ENCODE assay signal across 18 cellular contexts in genomic region chr6:149086363-149086762, GRCh38.
"Had no signal": no experiment of that assay in that cellular context is flagged by ENCODE, and none has a peak within 500 bp of the region (broad histone marks: within the 10 kb centered on the region; RNA-seq: fewer than 3 reads in every experiment).

No MANE protein-coding gene starts in this region.

- H3K4me1 Mint-ChIP-seq: nephron progenitor cell had no signal

- H3K27ac Mint-ChIP-seq: nephron progenitor cell; stimulated activated naive CD8-positive, alpha-beta T cell treated with anti-CD3 and anti-CD28 coated beads, Interleukin-15, Interleukin-2, amounts not matched to agents 100 ng/mL and 50 ng/mL, for 24 hours had no signal

- H3K27me3 Mint-ChIP-seq: stimulated activated naive CD8-positive, alpha-beta T cell treated with anti-CD3 and anti-CD28 coated beads, Interleukin-15, Interleukin-2, amounts not matched to agents 100 ng/mL and 50 ng/mL, for 24 hours had no signal

- H3K9me3 Mint-ChIP-seq: nephron progenitor cell; stimulated activated naive CD8-positive, alpha-beta T cell treated with anti-CD3 and anti-CD28 coated beads, Interleukin-15, Interleukin-2, amounts not matched to agents 100 ng/mL and 50 ng/mL, for 24 hours had no signal

- ATAC-seq: activated CD4-positive, CD25-positive, alpha-beta regulatory T cell treated with anti-CD3 and anti-CD28 coated beads, Interleukin-2, amount 50 U/mL, for 24 hours; heart left ventricle; left ventricle myocardium superior; pancreas; psoas muscle; upper lobe of right lung had no signal

- H3K4me3 Mint-ChIP-seq: nephron progenitor cell; stimulated activated naive CD8-positive, alpha-beta T cell treated with anti-CD3 and anti-CD28 coated beads, Interleukin-15, Interleukin-2, amounts not matched to agents 100 ng/mL and 50 ng/mL, for 24 hours had no signal

- DNase-seq: activated CD8-positive, alpha-beta memory T cell treated with anti-CD3 and anti-CD28 coated beads, Interleukin-2, amount 50 U/mL, for 48 hours; activated gamma-delta T cell treated with Interleukin-2 at 50 U/mL for 16 hours; activated T-cell treated with anti-CD3 and anti-CD28 coated beads, Interleukin-2, amount 50 U/mL, for 48 hours; cortex of kidney; heart left ventricle; left ventricle myocardium superior; mammary epithelial cell; midbrain; nephron progenitor cell; pancreas; psoas muscle; spleen; stimulated activated CD4-positive, alpha-beta T cell treated with anti-CD3 and anti-CD28 coated beads, Interleukin-4, amount 100 ng/mL, for 1 hour; substantia nigra; thyroid gland; upper lobe of right lung had no signal
